ENCODE assay signal across 22 cellular contexts in the genomic region with DNA sequence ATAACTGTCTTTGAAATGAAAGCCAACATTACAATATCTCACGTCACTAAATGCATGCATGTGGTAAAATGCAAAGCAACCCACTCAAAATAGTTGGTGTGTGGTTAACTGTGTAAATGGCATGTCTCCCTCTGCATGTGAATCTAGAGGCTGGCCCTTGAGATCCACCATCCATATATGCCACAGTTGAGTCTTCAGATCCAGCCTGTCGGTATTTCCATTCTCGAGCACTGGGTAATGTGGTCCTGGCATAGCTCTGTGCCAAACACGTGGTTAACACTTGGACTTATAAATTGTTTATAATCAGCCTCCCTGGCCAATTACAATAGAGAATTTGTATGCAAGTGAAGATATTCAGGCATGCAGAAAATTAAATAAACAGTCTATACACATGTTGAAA.
"Had no signal": no experiment of that assay in that cellular context is flagged by ENCODE, and none has a peak within 500 bp of the region (broad histone marks: within the 10 kb centered on the region; RNA-seq: fewer than 3 reads in every experiment).

No MANE protein-coding gene starts in this region.

- H3K27ac ChIP-seq: colonic mucosa, prostate gland, right atrium auricular region, thyroid gland had no signal

- DNase-seq: activated CD4-positive, alpha-beta memory T cell treated with anti-CD3 and anti-CD28 coated beads for 36 hours; activated CD4-positive, alpha-beta T cell treated with anti-CD3 and anti-CD28 coated beads for 4 hours; activated CD8-positive, alpha-beta memory T cell treated with anti-CD3 and anti-CD28 coated beads, Interleukin-2, amount 10 ng/mL, durations not matched to agents 7 days and 5 days; activated naive CD4-positive, alpha-beta T cell treated with Interleukin-2 at 50 U/mL for 16 hours; anterior cingulate cortex; colonic mucosa; endodermal cell; kidney; mammary epithelial cell; stimulated activated CD4-positive, alpha-beta T cell treated with anti-CD3 and anti-CD28 coated beads, Interleukin-12 subunit alpha, Interleukin-12 subunit beta, amount 100 ng/mL, for 4 hours; stimulated activated CD4-positive, alpha-beta T cell treated with anti-CD3 and anti-CD28 coated beads, Interleukin-1b, Interleukin-23, amount 100 ng/mL, for 48 hours; stimulated activated CD8-positive, alpha-beta memory T cell treated with anti-CD3 and anti-CD28 coated beads, Interleukin-4, amount 100 ng/mL, for 48 hours; stimulated activated naive CD4-positive, alpha-beta T cell; T-helper 2 cell; thyroid gland had no signal

- H3K36me3 Mint-ChIP-seq: activated CD4-positive, alpha-beta memory T cell treated with anti-CD3 and anti-CD28 coated beads for 36 hours; activated CD8-positive, alpha-beta memory T cell treated with anti-CD3 and anti-CD28 coated beads, Interleukin-2, amount 10 ng/mL, durations not matched to agents 7 days and 5 days had no signal

- H3K36me3 ChIP-seq: colonic mucosa, prostate gland, right atrium auricular region, thyroid gland had no signal

- H3K9me3 Mint-ChIP-seq: activated CD4-positive, alpha-beta memory T cell treated with anti-CD3 and anti-CD28 coated beads for 36 hours; activated T-helper 2 cell treated with anti-CD3 and anti-CD28 coated beads, Interferon-gamma antibody, Interleukin-2, Interleukin-4, amounts not matched to agents 10 μg/mL and 5 μg/mL and 100 μg/mL, durations not matched to agents 14 hours and 24 hours and 36 hours; central memory CD8-positive, alpha-beta T cell; neural crest cell had no signal

- H3K27ac Mint-ChIP-seq: activated CD4-positive, alpha-beta memory T cell treated with anti-CD3 and anti-CD28 coated beads for 36 hours; activated CD8-positive, alpha-beta memory T cell treated with anti-CD3 and anti-CD28 coated beads, Interleukin-2, amount 10 ng/mL, durations not matched to agents 7 days and 5 days; activated T-helper 2 cell treated with anti-CD3 and anti-CD28 coated beads, Interferon-gamma antibody, Interleukin-2, Interleukin-4, amounts not matched to agents 10 μg/mL and 5 μg/mL and 100 μg/mL, durations not matched to agents 14 hours and 24 hours and 36 hours; WTC11 had no signal

- H3K4me1 ChIP-seq: colonic mucosa, prostate gland, right atrium auricular region, thyroid gland had no signal

- H3K9me3 ChIP-seq: colonic mucosa, prostate gland, right atrium auricular region, thyroid gland had no signal

- H3K27me3 ChIP-seq: colonic mucosa, right atrium auricular region, thyroid gland had no signal

- ATAC-seq: activated CD8-positive, alpha-beta memory T cell treated with anti-CD3 and anti-CD28 coated beads, Interleukin-2, amount 10 ng/mL, durations not matched to agents 7 days and 5 days; left lobe of liver; WTC11 had no signal

- H3K4me3 ChIP-seq: colonic mucosa, prostate gland, right atrium auricular region, thyroid gland had no signal

- H3K4me3 Mint-ChIP-seq: activated CD4-positive, alpha-beta memory T cell treated with anti-CD3 and anti-CD28 coated beads for 36 hours; activated CD8-positive, alpha-beta memory T cell treated with anti-CD3 and anti-CD28 coated beads, Interleukin-2, amount 10 ng/mL, durations not matched to agents 7 days and 5 days; central memory CD8-positive, alpha-beta T cell; endodermal cell; neural crest cell; WTC11 had no signal
